Comparison of ENCODE assay signal across 1 cellular context in the genomic region with DNA sequence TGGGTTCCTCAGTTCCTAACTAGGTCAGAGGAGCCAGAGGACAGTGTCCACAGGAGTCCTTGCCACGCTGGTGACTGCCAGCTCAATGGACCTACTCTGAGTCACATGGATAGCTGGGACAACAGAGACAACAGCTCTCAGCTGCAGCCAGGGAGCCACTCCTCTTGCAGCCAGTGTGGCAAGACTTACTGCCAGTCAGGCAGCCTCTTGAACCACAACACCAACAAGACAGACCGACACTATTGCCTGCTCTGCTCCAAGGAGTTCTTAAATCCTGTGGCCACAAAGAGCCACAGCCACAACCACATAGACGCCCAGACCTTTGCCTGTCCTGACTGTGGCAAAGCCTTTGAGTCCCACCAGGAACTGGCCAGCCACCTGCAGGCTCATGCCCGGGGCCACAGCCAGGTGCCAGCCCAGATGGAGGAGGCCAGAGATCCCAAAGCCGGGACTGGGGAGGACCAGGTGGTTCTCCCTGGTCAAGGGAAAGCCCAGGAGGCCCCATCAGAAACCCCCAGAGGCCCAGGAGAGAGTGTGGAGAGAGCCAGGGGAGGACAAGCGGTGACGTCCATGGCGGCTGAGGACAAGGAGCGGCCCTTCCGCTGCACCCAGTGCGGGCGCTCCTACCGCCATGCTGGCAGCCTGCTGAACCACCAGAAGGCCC.
TF ChIP-seq lines count a peak whose summit lies in the region.

No MANE protein-coding gene starts in this region.

TF ChIP-seq in HEK293, 187 proteins besides CTCF, POLR2A, EP300 and RAD21:
- TF ChIP-seq ZNF335 (tag by site-specific recombination; conservative IDR thresholded peaks at IDR 0.05), result peak; percentile 34; the same call in 1 of the 2 replicates
- TF ChIP-seq, protein P1, sequence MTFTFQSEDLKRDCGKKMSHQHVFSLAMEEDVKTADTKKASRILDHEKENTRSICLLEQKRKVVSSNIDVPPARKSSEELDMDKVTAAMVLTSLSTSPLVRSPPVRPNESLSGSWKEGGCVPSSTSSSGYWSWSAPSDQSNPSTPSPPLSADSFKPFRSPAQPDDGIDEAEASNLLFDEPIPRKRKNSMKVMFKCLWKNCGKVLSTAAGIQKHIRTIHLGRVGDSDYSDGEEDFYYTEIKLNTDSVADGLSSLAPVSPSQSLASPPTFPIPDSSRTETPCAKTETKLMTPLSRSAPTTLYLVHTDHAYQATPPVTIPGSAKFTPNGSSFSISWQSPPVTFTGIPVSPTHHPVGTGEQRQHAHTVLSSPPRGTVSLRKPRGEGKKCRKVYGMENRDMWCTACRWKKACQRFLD (tag by site-specific recombination; IDR thresholded peaks at IDR 0.05), result no peak
